Comparison of ENCODE assay signal across 1 cellular context in genomic region chr11:64893194-64894069, GRCh38.
TF ChIP-seq lines count a peak whose summit lies in the region.

No MANE protein-coding gene starts in this region.

TF ChIP-seq in A549, 52 proteins besides CTCF, POLR2A, EP300 and RAD21 (continued from another document):
- TF ChIP-seq BCL3 (IDR thresholded peaks at IDR 0.05) (peak; percentile 52; the same call in 2 of the 3 replicates), HMGXB4 (CRISPR knock-in tag; IDR thresholded peaks at IDR 0.05; ENCODE audit: borderline replicate concordance) (no peak), FOSB (CRISPR knock-in tag; IDR thresholded peaks at IDR 0.05) (no peak), HEYL (CRISPR knock-in tag; IDR thresholded peaks at IDR 0.05) (no peak), EHF (CRISPR knock-in tag; IDR thresholded peaks at IDR 0.05) (no peak), NFE2L2 (conservative IDR thresholded peaks at IDR 0.05; ENCODE audit: low read length) (no peak), MAX (IDR thresholded peaks at IDR 0.05) (peak; percentile 43; the same call in 1 of the 2 replicates), KDM1A (IDR thresholded peaks at IDR 0.05; ENCODE audit: low read depth) (no peak), RFX5 (IDR thresholded peaks at IDR 0.05) (no peak), HOXA7 (CRISPR knock-in tag; IDR thresholded peaks at IDR 0.05) (no peak), HOXB5 (CRISPR knock-in tag; IDR thresholded peaks at IDR 0.05) (no peak), ZNF302 (CRISPR knock-in tag; IDR thresholded peaks at IDR 0.05) (no peak), PBX3 (IDR thresholded peaks at IDR 0.05) (0 out of 2 replicates have a peak, but pooled peaks have one; percentile 26)
